8 cellular contexts compared by ENCODE assay signal in genomic region chr17:47742319-47743181, GRCh38. TPM values are rescaled to one million over a fixed set of nuclear protein-coding genes. Genes with fewer than 3 reads are reported as not detected.
DNase-seq lines count a peak whose midpoint lies in the region; ATAC-seq and TF ChIP-seq lines count a peak whose summit lies in the region.

No MANE protein-coding gene starts in this region.

- no peak for TF ChIP-seq POLR2A in esophagus muscularis mucosa (IDR thresholded peaks at IDR 0.05; ENCODE audit: low read depth)

- H3K4me1 Mint-ChIP-seq in WTC11, result no peaks in the 10 kb centered on the region

- CTCF ChIA-PET in WTC11 (lab: Charles Lee), result interaction anchor here (0.6 to 6.0 kb wide), 19 partner anchors 8 to 313 kb away, joined by 3 to 59 read pairs (median 5); partner anchors contain the start of genes LRRC46, MRPL10, TBKBP1 and TBX21

- H3K27me3 ChIP-seq in esophagus muscularis mucosa, result peaks cover 0 to 77% (median 9%) of the 10 kb centered on the region in 4 donors

- H3K27me3 Mint-ChIP-seq in WTC11 (ENCODE audit: low read depth), result peaks cover 13% of the 10 kb centered on the region

- H3K27ac Mint-ChIP-seq in WTC11, result no peak overlapping the region

- no peaks in the 10 kb centered on the region for H3K9me3 Mint-ChIP-seq in WTC11

- H3K4me3 Mint-ChIP-seq in WTC11, result no peak overlapping the region

- no peak overlapping the region for H3K4me3 ChIP-seq in esophagus muscularis mucosa

- TF ChIP-seq EP300 in esophagus muscularis mucosa (IDR thresholded peaks at IDR 0.05), result no peak

- no peaks in the 10 kb centered on the region for H3K36me3 ChIP-seq in esophagus muscularis mucosa

- H3K27ac ChIP-seq in esophagus muscularis mucosa (replicated peaks in 1 of 4), result no peak overlapping the region

- POLR2A ChIA-PET in WTC11 (lab: Charles Lee), result interaction anchor here (0.5 to 0.7 kb wide), 2 partner anchors 24 to 69 kb away, joined by 3 to 5 read pairs; no protein-coding TSS in a partner anchor

- no peaks in the 10 kb centered on the region for H3K9me3 ChIP-seq in esophagus muscularis mucosa

- WGBS in esophagus muscularis mucosa, result 45% methylated on average over 15 of the region's 26 CpGs

- peak; percentile 21 for DNase-seq in AG20443 (ENCODE audit: low spot score)
- DNase-seq in HK-2 (ENCODE audit: unreplicated experiment), result peak; percentile 54
- peak; percentile 76 for DNase-seq in WTC11 (ENCODE audit: low spot score)
- DNase-seq in esophagus muscularis mucosa (ENCODE audit: extremely low spot score), result no peak
- peak; percentile 44 for DNase-seq in stimulated activated CD4-positive, alpha-beta T cell treated with anti-CD3 and anti-CD28 coated beads, Interleukin-4, amount 100 ng/mL, for 24 hours
- no peak for DNase-seq in COLO829 (ENCODE audit: low spot score)

- no peaks in the 10 kb centered on the region for H3K36me3 Mint-ChIP-seq in WTC11

- peaks cover 0 to 6% (median 0%) of the 10 kb centered on the region in 4 donors for H3K4me1 ChIP-seq in esophagus muscularis mucosa

- ATAC-seq in WTC11 (peak; percentile 91), HG03139 (IDR thresholded peaks at IDR 0.05; ENCODE audit: unreplicated experiment) (no peak), GM18502 (IDR thresholded peaks at IDR 0.05; ENCODE audit: poor library complexity, unreplicated experiment) (no peak)

- TF ChIP-seq CTCF in WTC11 (IDR thresholded peaks at IDR 0.05) (peak; percentile 86), esophagus muscularis mucosa (IDR thresholded peaks at IDR 0.05) (peak in 2 of 3 experiments; percentile 17 to 20)

- intact Hi-C loops in esophagus muscularis mucosa (cut with DNase I), result no loop called here

TF ChIP-seq in WTC11, 78 proteins besides CTCF, POLR2A, EP300 and RAD21:
- 0 out of 2 replicates have a peak, but pooled peaks have one; percentile 35 for TF ChIP-seq SMAD3 (CRISPR knock-in tag; IDR thresholded peaks at IDR 0.05; ENCODE audit: borderline replicate concordance)
- TF ChIP-seq MYBL2 (CRISPR knock-in tag; IDR thresholded peaks at IDR 0.05), result no peak
- TF ChIP-seq, protein P1, sequence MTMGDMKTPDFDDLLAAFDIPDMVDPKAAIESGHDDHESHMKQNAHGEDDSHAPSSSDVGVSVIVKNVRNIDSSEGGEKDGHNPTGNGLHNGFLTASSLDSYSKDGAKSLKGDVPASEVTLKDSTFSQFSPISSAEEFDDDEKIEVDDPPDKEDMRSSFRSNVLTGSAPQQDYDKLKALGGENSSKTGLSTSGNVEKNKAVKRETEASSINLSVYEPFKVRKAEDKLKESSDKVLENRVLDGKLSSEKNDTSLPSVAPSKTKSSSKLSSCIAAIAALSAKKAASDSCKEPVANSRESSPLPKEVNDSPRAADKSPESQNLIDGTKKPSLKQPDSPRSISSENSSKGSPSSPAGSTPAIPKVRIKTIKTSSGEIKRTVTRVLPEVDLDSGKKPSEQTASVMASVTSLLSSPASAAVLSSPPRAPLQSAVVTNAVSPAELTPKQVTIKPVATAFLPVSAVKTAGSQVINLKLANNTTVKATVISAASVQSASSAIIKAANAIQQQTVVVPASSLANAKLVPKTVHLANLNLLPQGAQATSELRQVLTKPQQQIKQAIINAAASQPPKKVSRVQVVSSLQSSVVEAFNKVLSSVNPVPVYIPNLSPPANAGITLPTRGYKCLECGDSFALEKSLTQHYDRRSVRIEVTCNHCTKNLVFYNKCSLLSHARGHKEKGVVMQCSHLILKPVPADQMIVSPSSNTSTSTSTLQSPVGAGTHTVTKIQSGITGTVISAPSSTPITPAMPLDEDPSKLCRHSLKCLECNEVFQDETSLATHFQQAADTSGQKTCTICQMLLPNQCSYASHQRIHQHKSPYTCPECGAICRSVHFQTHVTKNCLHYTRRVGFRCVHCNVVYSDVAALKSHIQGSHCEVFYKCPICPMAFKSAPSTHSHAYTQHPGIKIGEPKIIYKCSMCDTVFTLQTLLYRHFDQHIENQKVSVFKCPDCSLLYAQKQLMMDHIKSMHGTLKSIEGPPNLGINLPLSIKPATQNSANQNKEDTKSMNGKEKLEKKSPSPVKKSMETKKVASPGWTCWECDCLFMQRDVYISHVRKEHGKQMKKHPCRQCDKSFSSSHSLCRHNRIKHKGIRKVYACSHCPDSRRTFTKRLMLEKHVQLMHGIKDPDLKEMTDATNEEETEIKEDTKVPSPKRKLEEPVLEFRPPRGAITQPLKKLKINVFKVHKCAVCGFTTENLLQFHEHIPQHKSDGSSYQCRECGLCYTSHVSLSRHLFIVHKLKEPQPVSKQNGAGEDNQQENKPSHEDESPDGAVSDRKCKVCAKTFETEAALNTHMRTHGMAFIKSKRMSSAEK (CRISPR knock-in tag; IDR thresholded peaks at IDR 0.05; ENCODE audit: borderline replicate concordance), result no peak
- no peak for TF ChIP-seq ZNF396 (CRISPR knock-in tag; IDR thresholded peaks at IDR 0.05; ENCODE audit: borderline replicate concordance)
- no peak for TF ChIP-seq ZMAT4 (CRISPR knock-in tag; IDR thresholded peaks at IDR 0.05)
- TF ChIP-seq GABPB1 (CRISPR knock-in tag; IDR thresholded peaks at IDR 0.05), result no peak
- 0 out of 2 replicates have a peak, but pooled peaks have one; percentile 62 for TF ChIP-seq ZBTB21 (CRISPR knock-in tag; IDR thresholded peaks at IDR 0.05; ENCODE audit: borderline replicate concordance)

RNA-seq across cellular contexts. Expression of gene TBX21, which starts 9.5 kb away (rescaled TPM):
- total RNA-seq in WTC11 (2021) (0.15 to 0.18 TPM in 2 of 3 replicates, not detected in the other), esophagus muscularis mucosa (1 to 10 TPM in 1 of 4 donors, under 1 TPM in 3; 0.42 to 2.2 (median 0.61) TPM)

RNA-seq across cellular contexts. Expression of gene TBKBP1, which starts 48.6 kb away (rescaled TPM):
- total RNA-seq in WTC11 (2021) (14.7 to 17.4 TPM (median 15.8 TPM) in 3 replicates), esophagus muscularis mucosa (10 to 100 TPM; 11.9 to 26.9 (median 21.2) TPM)

Comparison
In these comparisons a context has a peak if more than half of its experiments do, and no peak if none do; other contexts are left out.
1. DNase-seq: peak in AG20443 (single experiment), HK-2 (single experiment), WTC11 (single experiment) and stimulated activated CD4-positive, alpha-beta T cell treated with anti-CD3 and anti-CD28 coated beads, Interleukin-4, amount 100 ng/mL, for 24 hours (single experiment); none in esophagus muscularis mucosa (single experiment) and COLO829 (single experiment).